ENCODE assay signal across 1 cellular context in genomic region chr9:122363131-122363530, GRCh38. TPM values are rescaled to one million over a fixed set of nuclear protein-coding genes. Genes with fewer than 3 reads are reported as not detected.
"Had no signal": no experiment of that assay in that cellular context is flagged by ENCODE, and none has a peak within 500 bp of the region (broad histone marks: within the 10 kb centered on the region; RNA-seq: fewer than 3 reads in every experiment).

No MANE protein-coding gene starts in this region.

RNA-seq across cellular contexts. Expression of gene PTGS1, which starts 7.7 kb away (rescaled TPM):
- total RNA-seq: activated naive CD4-positive, alpha-beta T cell treated with anti-CD3 and anti-CD28 coated beads for 36 hours had no signal
